In the genomic region with DNA sequence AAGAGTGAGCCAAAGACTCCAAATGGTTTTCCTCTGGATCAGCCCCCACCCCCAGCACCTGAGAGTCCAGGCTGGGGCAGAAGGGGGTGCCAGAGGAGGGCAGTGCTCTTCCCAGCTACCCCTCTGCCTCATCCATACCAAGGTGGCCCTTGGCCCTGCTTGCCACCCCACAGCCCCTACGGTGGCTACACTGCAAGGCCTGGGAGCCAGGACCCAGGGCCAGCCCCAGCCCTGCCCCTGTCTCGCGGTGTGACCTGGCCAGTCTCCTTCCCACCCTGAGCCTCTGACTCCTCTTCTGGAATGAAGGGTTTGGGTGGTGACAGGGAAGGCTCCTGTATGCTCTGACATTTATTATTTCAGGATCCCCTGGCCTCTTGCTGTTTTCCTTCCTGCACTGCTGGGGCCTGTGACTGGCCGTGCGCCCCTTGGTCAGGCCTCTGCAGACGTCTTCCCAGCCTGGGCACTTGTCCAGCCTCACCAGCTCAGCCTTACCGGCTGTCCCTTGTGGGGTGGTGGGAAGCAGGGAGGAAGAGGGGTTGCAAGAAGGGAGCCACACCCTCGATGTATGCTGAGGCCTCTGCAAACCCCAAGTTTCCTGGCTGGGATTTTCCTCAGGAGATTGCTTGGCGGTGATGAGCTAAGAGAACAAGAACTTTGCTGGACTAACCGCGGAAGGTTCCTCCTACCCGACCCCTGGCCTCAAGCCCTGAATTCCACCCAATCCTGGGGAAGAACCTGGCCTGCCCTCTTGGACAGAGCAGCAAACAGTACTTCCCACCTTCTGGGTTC, we compare ENCODE assay signal across 15 cellular contexts. TPM values are rescaled to one million over a fixed set of nuclear protein-coding genes. Genes with fewer than 3 reads are reported as not detected.
A peak's percentile ranks its signal among the peaks of the same experiment; 100 is the strongest.
DNase-seq lines count a peak whose midpoint lies in the region; ATAC-seq and TF ChIP-seq lines count a peak whose summit lies in the region.
"Had no signal": no experiment of that assay in that cellular context is flagged by ENCODE, and none has a peak within 500 bp of the region (broad histone marks: within the 10 kb centered on the region; RNA-seq: fewer than 3 reads in every experiment).

No MANE protein-coding gene starts in this region.

- peak overlapping the region in 1 of 3 donors; percentile 40 for H3K9ac ChIP-seq in skeletal muscle tissue (ENCODE audit: low read depth in 1 of 3, low read length in 3 of 3)
- H3K9ac ChIP-seq: BLaER1 treated with 17β-estradiol and CSF1 and Interleukin-3, amounts not matched to agents 10 nM and 100 nM had no signal

- H3K4me3 Mint-ChIP-seq in chondrocyte (ENCODE audit: unreplicated experiment): no peak overlapping the region
- H3K4me3 Mint-ChIP-seq in activated CD4-positive, alpha-beta memory T cell treated with anti-CD3 and anti-CD28 coated beads, Interleukin-2, amount 10 ng/mL, durations not matched to agents 7 days and 5 days: no peak overlapping the region
- H3K4me3 Mint-ChIP-seq in activated CD4-positive, alpha-beta T cell treated with anti-CD3 and anti-CD28 coated beads for 36 hours: no peak overlapping the region
- H3K4me3 Mint-ChIP-seq: activated T-cell treated with anti-CD3 and anti-CD28 coated beads, Interleukin-2, amount 50 U/mL, for 4 hours; dendritic cell treated with granulocyte-macrophage colony-stimulating factor and Interleukin-4, amounts not matched to agents 40 ng/mL and 50 ng/mL, for 4 days had no signal

- no peaks in the 10 kb centered on the region for H3K9me3 ChIP-seq in skeletal muscle tissue (ENCODE audit: control insufficient read depth in 3 of 3, low read length in 3 of 3)
- H3K9me3 ChIP-seq: BLaER1 treated with 17β-estradiol and CSF1 and Interleukin-3, amounts not matched to agents 10 nM and 100 nM; spleen had no signal

- H3K9me3 Mint-ChIP-seq in chondrocyte (ENCODE audit: low read depth): no peaks in the 10 kb centered on the region
- H3K9me3 Mint-ChIP-seq in activated CD4-positive, alpha-beta memory T cell treated with anti-CD3 and anti-CD28 coated beads, Interleukin-2, amount 10 ng/mL, durations not matched to agents 7 days and 5 days: no peaks in the 10 kb centered on the region
- no peaks in the 10 kb centered on the region for H3K9me3 Mint-ChIP-seq in activated CD4-positive, alpha-beta T cell treated with anti-CD3 and anti-CD28 coated beads for 36 hours (ENCODE audit: low read depth)
- H3K9me3 Mint-ChIP-seq: activated T-cell treated with anti-CD3 and anti-CD28 coated beads, Interleukin-2, amount 50 U/mL, for 4 hours; dendritic cell treated with granulocyte-macrophage colony-stimulating factor and Interleukin-4, amounts not matched to agents 40 ng/mL and 50 ng/mL, for 4 days had no signal

- H3K27ac ChIP-seq in skeletal muscle tissue (ENCODE audit: low read depth, low read length): peak overlapping the region; percentile 49
- H3K27ac ChIP-seq: BLaER1 treated with 17β-estradiol and CSF1 and Interleukin-3, amounts not matched to agents 10 nM and 100 nM; spleen had no signal

- TF ChIP-seq CTCF in chondrocyte (IDR thresholded peaks at IDR 0.05): no peak

- peaks cover 47% of the 10 kb centered on the region for H3K4me1 Mint-ChIP-seq in chondrocyte (ENCODE audit: low read depth)
- no peaks in the 10 kb centered on the region for H3K4me1 Mint-ChIP-seq in activated CD4-positive, alpha-beta memory T cell treated with anti-CD3 and anti-CD28 coated beads, Interleukin-2, amount 10 ng/mL, durations not matched to agents 7 days and 5 days
- H3K4me1 Mint-ChIP-seq in activated CD4-positive, alpha-beta T cell treated with anti-CD3 and anti-CD28 coated beads for 36 hours: no peaks in the 10 kb centered on the region

- no peak for ATAC-seq in activated CD4-positive, alpha-beta T cell treated with anti-CD3 and anti-CD28 coated beads for 36 hours
- ATAC-seq: activated T-cell treated with anti-CD3 and anti-CD28 coated beads, Interleukin-2, amount 50 U/mL, for 4 hours had no signal

- H3K27ac Mint-ChIP-seq in chondrocyte (ENCODE audit: unreplicated experiment): peak overlapping the region; percentile 13
- no peak overlapping the region for H3K27ac Mint-ChIP-seq in activated CD4-positive, alpha-beta memory T cell treated with anti-CD3 and anti-CD28 coated beads, Interleukin-2, amount 10 ng/mL, durations not matched to agents 7 days and 5 days
- H3K27ac Mint-ChIP-seq in activated CD4-positive, alpha-beta T cell treated with anti-CD3 and anti-CD28 coated beads for 36 hours: no peak overlapping the region
- H3K27ac Mint-ChIP-seq: dendritic cell treated with granulocyte-macrophage colony-stimulating factor and Interleukin-4, amounts not matched to agents 40 ng/mL and 50 ng/mL, for 4 days had no signal

- no peaks in the 10 kb centered on the region for H3K27me3 ChIP-seq in skeletal muscle tissue (ENCODE audit: control insufficient read depth in 3 of 3, insufficient read depth in 3 of 3, low read length in 3 of 3)
- H3K27me3 ChIP-seq: BLaER1 treated with 17β-estradiol and CSF1 and Interleukin-3, amounts not matched to agents 10 nM and 100 nM had no signal

- intact Hi-C loops in activated CD4-positive, alpha-beta T cell treated with anti-CD3 and anti-CD28 coated beads for 36 hours (cut with DNase I, micrococcal nuclease): no loop called here

- POLR2A ChIA-PET in activated CD4-positive, alpha-beta memory T cell treated with anti-CD3 and anti-CD28 coated beads, Interleukin-2, amount 10 ng/mL, durations not matched to agents 7 days and 5 days (lab: Charles Lee): no interaction called here
- POLR2A ChIA-PET in activated CD4-positive, alpha-beta T cell treated with anti-CD3 and anti-CD28 coated beads for 36 hours (lab: Charles Lee): no interaction called here

- DNase-seq in GM03348 (ENCODE audit: low spot score) (peak; percentile 70), chondrocyte (ENCODE audit: low spot score) (no peak), iris pigment epithelial cell (ENCODE audit: low read depth) (peak; percentile 68), SIG-M5 (lab: John Stamatoyannopoulos, UW) (no peak)
- no peak for DNase-seq in stimulated activated CD4-positive, alpha-beta T cell treated with anti-CD3 and anti-CD28 coated beads, Interleukin-15, amount 100 ng/mL, for 24 hours
- no peak for DNase-seq in activated CD4-positive, alpha-beta memory T cell treated with anti-CD3 and anti-CD28 coated beads, Interleukin-2, amount 10 ng/mL, durations not matched to agents 7 days and 5 days
- no peak for DNase-seq in activated CD4-positive, alpha-beta T cell treated with anti-CD3 and anti-CD28 coated beads for 36 hours
- DNase-seq: activated T-cell treated with anti-CD3 and anti-CD28 coated beads, Interleukin-2, amount 50 U/mL, for 4 hours; hippocampal formation; KBM-7; NCI-H2227 treated with DMSO at 0.1 percent for 48 hours; spleen had no signal

- H3K27me3 Mint-ChIP-seq in chondrocyte (ENCODE audit: low read depth): no peaks in the 10 kb centered on the region
- H3K27me3 Mint-ChIP-seq in activated CD4-positive, alpha-beta memory T cell treated with anti-CD3 and anti-CD28 coated beads, Interleukin-2, amount 10 ng/mL, durations not matched to agents 7 days and 5 days: no peaks in the 10 kb centered on the region
- H3K27me3 Mint-ChIP-seq in activated CD4-positive, alpha-beta T cell treated with anti-CD3 and anti-CD28 coated beads for 36 hours: no peaks in the 10 kb centered on the region

- H3K36me3 ChIP-seq in skeletal muscle tissue (ENCODE audit: control insufficient read depth in 3 of 3, insufficient read depth in 3 of 3, low read length in 3 of 3): no peaks in the 10 kb centered on the region
- H3K36me3 ChIP-seq: BLaER1 treated with 17β-estradiol and CSF1 and Interleukin-3, amounts not matched to agents 10 nM and 100 nM; spleen had no signal

- peak overlapping the region in 1 of 3 donors; percentile 13 for H3K4me3 ChIP-seq in skeletal muscle tissue (ENCODE audit: low read length in 3 of 3)
- H3K4me3 ChIP-seq: BLaER1 treated with 17β-estradiol and CSF1 and Interleukin-3, amounts not matched to agents 10 nM and 100 nM; spleen had no signal

- CTCF ChIA-PET in activated CD4-positive, alpha-beta memory T cell treated with anti-CD3 and anti-CD28 coated beads, Interleukin-2, amount 10 ng/mL, durations not matched to agents 7 days and 5 days (lab: Charles Lee): no interaction called here
- CTCF ChIA-PET in activated CD4-positive, alpha-beta T cell treated with anti-CD3 and anti-CD28 coated beads for 36 hours (lab: Charles Lee): interaction anchor here (0.9 to 1.2 kb wide), 3 partner anchors 66 to 187 kb away, joined by 3 read pairs; no protein-coding TSS in a partner anchor

- no peaks in the 10 kb centered on the region for H3K36me3 Mint-ChIP-seq in chondrocyte (ENCODE audit: low read depth)
- no peaks in the 10 kb centered on the region for H3K36me3 Mint-ChIP-seq in activated CD4-positive, alpha-beta memory T cell treated with anti-CD3 and anti-CD28 coated beads, Interleukin-2, amount 10 ng/mL, durations not matched to agents 7 days and 5 days (ENCODE audit: low read depth)
- H3K36me3 Mint-ChIP-seq in activated CD4-positive, alpha-beta T cell treated with anti-CD3 and anti-CD28 coated beads for 36 hours (ENCODE audit: low read depth): no peaks in the 10 kb centered on the region

- peaks cover 44 to 57% (median 52%) of the 10 kb centered on the region in 3 donors for H3K4me1 ChIP-seq in skeletal muscle tissue (ENCODE audit: control insufficient read depth in 3 of 3, insufficient read depth in 3 of 3, low read length in 3 of 3)
- H3K4me1 ChIP-seq: spleen had no signal

RNA-seq across cellular contexts. Expression of gene ASAP3, which starts 13.5 kb away (rescaled TPM):
- total RNA-seq in chondrocyte (21.9 to 30.8 TPM (median 27.6 TPM) in 3 replicates), skeletal muscle tissue (45.9 TPM)
- under 1 TPM; 0.43 to 0.63 TPM for total RNA-seq in activated CD4-positive, alpha-beta memory T cell treated with anti-CD3 and anti-CD28 coated beads, Interleukin-2, amount 10 ng/mL, durations not matched to agents 7 days and 5 days
- under 1 TPM; 0.37 to 0.57 TPM for total RNA-seq in activated CD4-positive, alpha-beta T cell treated with anti-CD3 and anti-CD28 coated beads for 36 hours

RNA-seq across cellular contexts. Expression of gene TCEA3, which starts 45.9 kb away (rescaled TPM):
- 15.7 to 17.8 TPM (median 16.9 TPM) in 3 replicates for total RNA-seq in chondrocyte
- 314 TPM for total RNA-seq in skeletal muscle tissue
- 1 to 10 TPM; 1.2 to 1.7 TPM for total RNA-seq in activated CD4-positive, alpha-beta memory T cell treated with anti-CD3 and anti-CD28 coated beads, Interleukin-2, amount 10 ng/mL, durations not matched to agents 7 days and 5 days
- total RNA-seq in activated CD4-positive, alpha-beta T cell treated with anti-CD3 and anti-CD28 coated beads for 36 hours: 1 to 10 TPM; 5.5 to 6.8 TPM

Comparison
In these comparisons a context has a peak if more than half of its experiments do, and no peak if none do; other contexts are left out.
1. DNase-seq: peak in GM03348 (single experiment) and iris pigment epithelial cell (single experiment); none in chondrocyte (single experiment), stimulated activated CD4-positive, alpha-beta T cell treated with anti-CD3 and anti-CD28 coated beads, Interleukin-15, amount 100 ng/mL, for 24 hours (single experiment), activated CD4-positive, alpha-beta memory T cell treated with anti-CD3 and anti-CD28 coated beads, Interleukin-2, amount 10 ng/mL, durations not matched to agents 7 days and 5 days (single experiment), SIG-M5 (single experiment) and activated CD4-positive, alpha-beta T cell treated with anti-CD3 and anti-CD28 coated beads for 36 hours (single experiment).
2. RNA of gene ASAP3, which starts 13.5 kb away (total RNA-seq): 45.9 TPM in skeletal muscle tissue (single experiment) and 21.9 to 30.8 TPM in chondrocyte; 0.43 to 0.63 TPM in activated CD4-positive, alpha-beta memory T cell treated with anti-CD3 and anti-CD28 coated beads, Interleukin-2, amount 10 ng/mL, durations not matched to agents 7 days and 5 days and 0.37 to 0.57 TPM in activated CD4-positive, alpha-beta T cell treated with anti-CD3 and anti-CD28 coated beads for 36 hours; every median in the first group is over 10 times any median in the second.
3. RNA of gene TCEA3, which starts 45.9 kb away (total RNA-seq): 314 TPM in skeletal muscle tissue (single experiment); 15.7 to 17.8 TPM in chondrocyte, 5.5 to 6.8 TPM in activated CD4-positive, alpha-beta T cell treated with anti-CD3 and anti-CD28 coated beads for 36 hours and 1.2 to 1.7 TPM in activated CD4-positive, alpha-beta memory T cell treated with anti-CD3 and anti-CD28 coated beads, Interleukin-2, amount 10 ng/mL, durations not matched to agents 7 days and 5 days; every median in the first group is over 10 times any median in the second.